In the genomic region with DNA sequence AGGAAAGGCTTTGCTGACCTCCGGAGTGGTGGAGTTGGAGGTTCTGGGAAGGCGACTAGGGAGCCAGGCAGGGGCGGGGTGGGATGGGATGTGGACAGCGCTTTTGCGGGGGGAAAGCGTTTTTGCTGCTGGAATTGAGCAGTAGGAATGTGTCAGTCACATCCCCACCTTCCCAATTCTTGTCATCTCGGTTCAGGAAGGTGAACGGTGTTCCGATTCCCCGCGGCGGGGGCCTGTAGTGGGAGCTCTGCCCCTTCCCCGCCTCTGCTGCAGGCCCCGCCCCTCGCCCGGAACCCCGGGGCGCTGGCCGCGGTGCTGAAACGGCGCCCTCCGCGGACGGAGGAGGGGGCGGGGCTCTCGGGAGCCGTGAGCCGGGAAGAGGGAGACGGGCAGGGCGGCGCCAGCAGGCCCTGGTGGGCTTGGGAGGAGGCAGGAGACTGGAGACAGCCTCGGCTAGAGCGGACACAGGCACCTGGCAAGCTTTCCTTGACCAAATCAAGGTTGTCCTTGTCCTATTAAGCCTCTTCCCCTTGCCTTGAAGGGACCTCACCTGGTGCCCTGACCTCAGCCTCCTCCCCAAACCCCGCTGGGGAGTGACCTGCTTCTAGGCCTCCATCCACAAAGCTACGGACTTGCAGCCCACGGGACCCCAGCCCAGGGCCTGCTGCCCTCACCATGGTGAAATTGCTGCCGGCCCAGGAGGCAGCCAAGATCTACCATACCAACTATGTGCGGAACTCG, we compare ENCODE assay signal across 1 cellular context.
TF ChIP-seq lines count a peak whose summit lies in the region.

Gene LHFPL5, plus strand, starts transcription at position 357 of the 741 bp plus-strand sequence. Its CDS starts 319 bp downstream, at position 676.

TF ChIP-seq in HepG2, 621 proteins besides CTCF, POLR2A, EP300 and RAD21 (continued from another document and continues in another):
- TF ChIP-seq ZNF264 (CRISPR knock-in tag; IDR thresholded peaks at IDR 0.05) (peak; percentile 96), STAT5B (CRISPR knock-in tag; IDR thresholded peaks at IDR 0.05) (peak; percentile 99), ZFP62 (CRISPR knock-in tag; IDR thresholded peaks at IDR 0.05) (no peak), XBP1 (CRISPR knock-in tag; IDR thresholded peaks at IDR 0.05) (peak; percentile 94; the same call in 1 of the 2 replicates), ZNF318 (CRISPR knock-in tag; IDR thresholded peaks at IDR 0.05) (no peak; the same call in 1 of the 2 replicates), MTF1 (CRISPR knock-in tag; IDR thresholded peaks at IDR 0.05) (peak; percentile 94), HOXD1 (CRISPR knock-in tag; IDR thresholded peaks at IDR 0.05) (peak; percentile 98), GPN1 (CRISPR knock-in tag; IDR thresholded peaks at IDR 0.05; ENCODE audit: borderline replicate concordance) (peak; percentile 96), ZBED4 (CRISPR knock-in tag; IDR thresholded peaks at IDR 0.05; ENCODE audit: borderline replicate concordance) (peak; percentile 98), ZNF367 (CRISPR knock-in tag; IDR thresholded peaks at IDR 0.05; ENCODE audit: borderline replicate concordance) (peak; percentile 97; the same call in 1 of the 2 replicates), HMGXB4 (CRISPR knock-in tag; IDR thresholded peaks at IDR 0.05; ENCODE audit: borderline replicate concordance in 1 of 2, low read depth in 1 of 2) (peak; percentile 61 to 82; a peak in 2 of 4 replicates), ZNF354B (CRISPR knock-in tag; IDR thresholded peaks at IDR 0.05) (peak; percentile 97), DRAP1 (CRISPR knock-in tag; IDR thresholded peaks at IDR 0.05) (peak; percentile 82), ZNF382 (CRISPR knock-in tag; IDR thresholded peaks at IDR 0.05; ENCODE audit: borderline replicate concordance) (no peak), ZNF10 (CRISPR knock-in tag; IDR thresholded peaks at IDR 0.05; ENCODE audit: borderline replicate concordance, low read depth) (no peak), TEAD3 (CRISPR knock-in tag; optimal IDR thresholded peaks at IDR 0.05; ENCODE audit: borderline replicate concordance) (peak; percentile 86), ZMYM4 (CRISPR knock-in tag; IDR thresholded peaks at IDR 0.05) (peak; percentile 95), ZNF598 (CRISPR knock-in tag; IDR thresholded peaks at IDR 0.05; ENCODE audit: borderline replicate concordance) (peak; percentile 98; the same call in 1 of the 2 replicates), HMGA1 (CRISPR knock-in tag; conservative IDR thresholded peaks at IDR 0.05) (no peak), SYNCRIP (IDR thresholded peaks at IDR 0.05; ENCODE audit: insufficient read depth, low read depth, low read length) (no peak), RORA (CRISPR knock-in tag; IDR thresholded peaks at IDR 0.05) (no peak), JARID2 (CRISPR knock-in tag; IDR thresholded peaks at IDR 0.05; ENCODE audit: insufficient replicate concordance) (peak; percentile 99), ZNF841 (CRISPR knock-in tag; IDR thresholded peaks at IDR 0.05; ENCODE audit: borderline replicate concordance) (peak; percentile 95), CHD4 (IDR thresholded peaks at IDR 0.05; ENCODE audit: borderline replicate concordance, low read length) (no peak), ZNF180 (CRISPR knock-in tag; IDR thresholded peaks at IDR 0.05; ENCODE audit: borderline replicate concordance, low read depth) (no peak), KDM1A (CRISPR knock-in tag; IDR thresholded peaks at IDR 0.05) (peak; percentile 48; the same call in 1 of the 2 replicates)
- TF ChIP-seq, protein P1, sequence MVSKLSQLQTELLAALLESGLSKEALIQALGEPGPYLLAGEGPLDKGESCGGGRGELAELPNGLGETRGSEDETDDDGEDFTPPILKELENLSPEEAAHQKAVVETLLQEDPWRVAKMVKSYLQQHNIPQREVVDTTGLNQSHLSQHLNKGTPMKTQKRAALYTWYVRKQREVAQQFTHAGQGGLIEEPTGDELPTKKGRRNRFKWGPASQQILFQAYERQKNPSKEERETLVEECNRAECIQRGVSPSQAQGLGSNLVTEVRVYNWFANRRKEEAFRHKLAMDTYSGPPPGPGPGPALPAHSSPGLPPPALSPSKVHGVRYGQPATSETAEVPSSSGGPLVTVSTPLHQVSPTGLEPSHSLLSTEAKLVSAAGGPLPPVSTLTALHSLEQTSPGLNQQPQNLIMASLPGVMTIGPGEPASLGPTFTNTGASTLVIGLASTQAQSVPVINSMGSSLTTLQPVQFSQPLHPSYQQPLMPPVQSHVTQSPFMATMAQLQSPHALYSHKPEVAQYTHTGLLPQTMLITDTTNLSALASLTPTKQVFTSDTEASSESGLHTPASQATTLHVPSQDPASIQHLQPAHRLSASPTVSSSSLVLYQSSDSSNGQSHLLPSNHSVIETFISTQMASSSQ (IDR thresholded peaks at IDR 0.05; ENCODE audit: low read depth) = no peak
- TF ChIP-seq, protein P1 (CRISPR knock-in tag; IDR thresholded peaks at IDR 0.05; ENCODE audit: borderline replicate concordance) = no peak
- TF ChIP-seq, protein P2, sequence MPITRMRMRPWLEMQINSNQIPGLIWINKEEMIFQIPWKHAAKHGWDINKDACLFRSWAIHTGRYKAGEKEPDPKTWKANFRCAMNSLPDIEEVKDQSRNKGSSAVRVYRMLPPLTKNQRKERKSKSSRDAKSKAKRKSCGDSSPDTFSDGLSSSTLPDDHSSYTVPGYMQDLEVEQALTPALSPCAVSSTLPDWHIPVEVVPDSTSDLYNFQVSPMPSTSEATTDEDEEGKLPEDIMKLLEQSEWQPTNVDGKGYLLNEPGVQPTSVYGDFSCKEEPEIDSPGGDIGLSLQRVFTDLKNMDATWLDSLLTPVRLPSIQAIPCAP (CRISPR knock-in tag; IDR thresholded peaks at IDR 0.05; ENCODE audit: low read depth) = peak; percentile 97
- TF ChIP-seq, protein P3, sequence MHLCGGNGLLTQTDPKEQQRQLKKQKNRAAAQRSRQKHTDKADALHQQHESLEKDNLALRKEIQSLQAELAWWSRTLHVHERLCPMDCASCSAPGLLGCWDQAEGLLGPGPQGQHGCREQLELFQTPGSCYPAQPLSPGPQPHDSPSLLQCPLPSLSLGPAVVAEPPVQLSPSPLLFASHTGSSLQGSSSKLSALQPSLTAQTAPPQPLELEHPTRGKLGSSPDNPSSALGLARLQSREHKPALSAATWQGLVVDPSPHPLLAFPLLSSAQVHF (CRISPR knock-in tag; IDR thresholded peaks at IDR 0.05) = peak; percentile 98
- TF ChIP-seq, protein P4, sequence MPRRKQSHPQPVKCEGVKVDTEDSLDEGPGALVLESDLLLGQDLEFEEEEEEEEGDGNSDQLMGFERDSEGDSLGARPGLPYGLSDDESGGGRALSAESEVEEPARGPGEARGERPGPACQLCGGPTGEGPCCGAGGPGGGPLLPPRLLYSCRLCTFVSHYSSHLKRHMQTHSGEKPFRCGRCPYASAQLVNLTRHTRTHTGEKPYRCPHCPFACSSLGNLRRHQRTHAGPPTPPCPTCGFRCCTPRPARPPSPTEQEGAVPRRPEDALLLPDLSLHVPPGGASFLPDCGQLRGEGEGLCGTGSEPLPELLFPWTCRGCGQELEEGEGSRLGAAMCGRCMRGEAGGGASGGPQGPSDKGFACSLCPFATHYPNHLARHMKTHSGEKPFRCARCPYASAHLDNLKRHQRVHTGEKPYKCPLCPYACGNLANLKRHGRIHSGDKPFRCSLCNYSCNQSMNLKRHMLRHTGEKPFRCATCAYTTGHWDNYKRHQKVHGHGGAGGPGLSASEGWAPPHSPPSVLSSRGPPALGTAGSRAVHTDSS (CRISPR knock-in tag; conservative IDR thresholded peaks at IDR 0.05) = no peak
